Comparison of ENCODE assay signal across 9 cellular contexts in genomic region chr17:40541060-40541872, GRCh38. TPM values are rescaled to one million over a fixed set of nuclear protein-coding genes. Genes with fewer than 3 reads are reported as not detected.
DNase-seq lines count a peak whose midpoint lies in the region; ATAC-seq and TF ChIP-seq lines count a peak whose summit lies in the region.
"Had no signal": no experiment of that assay in that cellular context is flagged by ENCODE, and none has a peak within 500 bp of the region (broad histone marks: within the 10 kb centered on the region; RNA-seq: fewer than 3 reads in every experiment).

No MANE protein-coding gene starts in this region.

- H3K27ac ChIP-seq in Peyer's patch (peak overlapping the region; percentile 65 to 91 (median 80)), left lung (peak overlapping the region; percentile 80 to 90)

- H3K9me3 ChIP-seq in Peyer's patch, result no peaks in the 10 kb centered on the region
- H3K9me3 ChIP-seq in left lung, result no peaks in the 10 kb centered on the region

- no peaks in the 10 kb centered on the region for H3K4me1 Mint-ChIP-seq in progenitor cell of endocrine pancreas (ENCODE audit: low read depth)

- no peaks in the 10 kb centered on the region for H3K36me3 Mint-ChIP-seq in progenitor cell of endocrine pancreas (ENCODE audit: insufficient read depth)

- peak overlapping the region in 1 of 4 donors; percentile 11 for H3K4me3 ChIP-seq in Peyer's patch
- no peak overlapping the region for H3K4me3 ChIP-seq in left lung

- H3K36me3 ChIP-seq in Peyer's patch (no peaks in the 10 kb centered on the region), left lung (no peaks in the 10 kb centered on the region)

- H3K4me1 ChIP-seq in Peyer's patch, result peaks cover 0 to 36% (median 34%) of the 10 kb centered on the region in 4 donors
- H3K4me1 ChIP-seq in left lung, result peaks cover 32 to 57% of the 10 kb centered on the region in 2 donors

- TF ChIP-seq CTCF in Peyer's patch (IDR thresholded peaks at IDR 0.05) (no peak), left lung (IDR thresholded peaks at IDR 0.05) (no peak), progenitor cell of endocrine pancreas (IDR thresholded peaks at IDR 0.05; ENCODE audit: unreplicated experiment) (no peak)

- intact Hi-C loops in left lung (cut with DNase I), result no loop called here

- H3K27me3 ChIP-seq in Peyer's patch (no peaks in the 10 kb centered on the region), left lung (no peaks in the 10 kb centered on the region)

- H3K4me3 Mint-ChIP-seq in progenitor cell of endocrine pancreas (ENCODE audit: low read depth), result no peak overlapping the region

- DNase-seq in Peyer's patch, result peak; percentile 61 to 77 (median 75)
- DNase-seq in activated effector memory CD4-positive, alpha-beta T cell treated with Interleukin-2 at 50 U/mL for 16 hours, result peak; percentile 70
- DNase-seq in left lung, result peak in 1 of 2 donors; percentile 31
- peak; percentile 50 to 60 for DNase-seq in stimulated activated CD8-positive, alpha-beta memory T cell treated with anti-CD3 and anti-CD28 coated beads, Interleukin-7, amount 100 ng/mL, for 4 hours (ENCODE audit: low read depth in 2 of 2)
- DNase-seq in progenitor cell of endocrine pancreas (ENCODE audit: low spot score, unreplicated experiment), result no peak
- no peak for DNase-seq in NCI-H2171 treated with DMSO at 0.1 percent for 48 hours (lab: John Stamatoyannopoulos, UW)
- DNase-seq in GM19240 (ENCODE audit: insufficient read length, low spot score), result no peak

- H3K9me3 Mint-ChIP-seq in progenitor cell of endocrine pancreas (ENCODE audit: low read depth), result no peaks in the 10 kb centered on the region

- peaks cover 5% of the 10 kb centered on the region for H3K27me3 Mint-ChIP-seq in progenitor cell of endocrine pancreas

- H3K27ac Mint-ChIP-seq in progenitor cell of endocrine pancreas, result no peak overlapping the region

- ATAC-seq in left lung, result no peak
- no peak for ATAC-seq in SK-N-SH treated with all-trans-retinoic acid at 6 μM for 48 hours

- no peak for TF ChIP-seq POLR2A in Peyer's patch (IDR thresholded peaks at IDR 0.05)

TF ChIP-seq in SK-N-SH treated with all-trans-retinoic acid at 6 μM for 48 hours, 23 proteins besides CTCF, POLR2A, EP300 and RAD21:
- TF ChIP-seq ISL1 (CRISPR knock-in tag; IDR thresholded peaks at IDR 0.05) (no peak), CREB5 (CRISPR knock-in tag; IDR thresholded peaks at IDR 0.05; ENCODE audit: low read depth) (no peak), CSRNP3 (CRISPR knock-in tag; IDR thresholded peaks at IDR 0.05) (no peak), PPARA (CRISPR knock-in tag; IDR thresholded peaks at IDR 0.05; ENCODE audit: borderline replicate concordance) (no peak), ESRRG (CRISPR knock-in tag; IDR thresholded peaks at IDR 0.05) (no peak), SNAI2 (CRISPR knock-in tag; IDR thresholded peaks at IDR 0.05) (no peak), GLIS3 (CRISPR knock-in tag; IDR thresholded peaks at IDR 0.05) (no peak), ZNF8 (CRISPR knock-in tag; IDR thresholded peaks at IDR 0.05) (no peak), PATZ1 (CRISPR knock-in tag; IDR thresholded peaks at IDR 0.05; ENCODE audit: borderline replicate concordance) (no peak), ZNF70 (CRISPR knock-in tag; IDR thresholded peaks at IDR 0.05) (no peak), POU6F1 (CRISPR knock-in tag; IDR thresholded peaks at IDR 0.05; ENCODE audit: borderline replicate concordance, low read depth) (no peak), ARNTL (CRISPR knock-in tag; IDR thresholded peaks at IDR 0.05; ENCODE audit: borderline replicate concordance, low read depth) (no peak), ZNF565 (CRISPR knock-in tag; conservative IDR thresholded peaks at IDR 0.05; ENCODE audit: low read depth) (no peak), ZC3H10 (CRISPR knock-in tag; IDR thresholded peaks at IDR 0.05) (no peak), TSHZ2 (CRISPR knock-in tag; IDR thresholded peaks at IDR 0.05) (no peak), ZFP3 (CRISPR knock-in tag; IDR thresholded peaks at IDR 0.05) (no peak)

RNA-seq across cellular contexts. Expression of gene CCR7, which starts 24.0 kb away (rescaled TPM):
- total RNA-seq in Peyer's patch (10 to 100 TPM in 1 of 4 donors, 1 to 10 TPM in 1, not detected in 2; 3.1 to 22.3 TPM), left lung (1 to 10 TPM in 1 of 2 donors, under 1 TPM in 1; 0.35 to 1.6 TPM), progenitor cell of endocrine pancreas (not detected in 2 replicates)
- total RNA-seq: pulmonary artery endothelial cell had no signal

RNA-seq across cellular contexts. Expression of gene TNS4, which starts 39.8 kb away (rescaled TPM):
- total RNA-seq in Peyer's patch (1 to 10 TPM in 3 of 4 donors, under 1 TPM in 1; 0.54 to 2.5 (median 1.7) TPM), left lung (1 to 10 TPM in 1 of 2 donors, under 1 TPM in 1; 0.23 to 1.6 TPM), progenitor cell of endocrine pancreas (not detected in 2 replicates)
- total RNA-seq: pulmonary artery endothelial cell had no signal

Comparison
In these comparisons a context has a peak if more than half of its experiments do, and no peak if none do; other contexts are left out.
1. DNase-seq: peak in Peyer's patch (3 of 3), activated effector memory CD4-positive, alpha-beta T cell treated with Interleukin-2 at 50 U/mL for 16 hours (single experiment) and stimulated activated CD8-positive, alpha-beta memory T cell treated with anti-CD3 and anti-CD28 coated beads, Interleukin-7, amount 100 ng/mL, for 4 hours (2 of 2); none in progenitor cell of endocrine pancreas (single experiment), NCI-H2171 treated with DMSO at 0.1 percent for 48 hours (single experiment) and GM19240 (single experiment).